Comparison of ENCODE assay signal across 11 cellular contexts in genomic region chr17:56909742-56910508, GRCh38. TPM values are rescaled to one million over a fixed set of nuclear protein-coding genes. Genes with fewer than 3 reads are reported as not detected.
DNase-seq lines count a peak whose midpoint lies in the region; ATAC-seq and TF ChIP-seq lines count a peak whose summit lies in the region.
"Had no signal": no experiment of that assay in that cellular context is flagged by ENCODE, and none has a peak within 500 bp of the region (broad histone marks: within the 10 kb centered on the region; RNA-seq: fewer than 3 reads in every experiment).

No MANE protein-coding gene starts in this region.

- POLR2A ChIA-PET in RWPE1 (lab: Yijun Ruan, JAX; ENCODE audit: low non-redundant PET), result interaction anchor here (0.6 kb wide), 2 partner anchors 26 to 315 kb away, joined by 4 read pairs; no protein-coding TSS in a partner anchor

- peak overlapping the region; percentile 97 for H3K4me2 ChIP-seq in DND-41 (ENCODE audit: insufficient read depth, low read length)
- H3K4me2 ChIP-seq in neural progenitor cell, result no peak overlapping the region

- no peak overlapping the region for H2AFZ ChIP-seq in DND-41 (ENCODE audit: low read depth, low read length)
- no peak overlapping the region for H2AFZ ChIP-seq in neural progenitor cell (replicated peaks)

- H3K4me1 Mint-ChIP-seq in neural progenitor cell, result peaks cover 6% of the 10 kb centered on the region

- no peak for TF ChIP-seq CTCF in DND-41 (IDR thresholded peaks at IDR 0.05; ENCODE audit: borderline replicate concordance, extremely low read depth, low read length, poor library complexity, severe bottlenecking)
- TF ChIP-seq CTCF in RWPE1 (conservative IDR thresholded peaks at IDR 0.05; ENCODE audit: low read depth), result no peak
- no peak for TF ChIP-seq CTCF in esophagus squamous epithelium (IDR thresholded peaks at IDR 0.05)
- no peak for TF ChIP-seq CTCF in neural progenitor cell (IDR thresholded peaks at IDR 0.05)

- peaks cover 50% of the 10 kb centered on the region for H3K36me3 ChIP-seq in DND-41 (ENCODE audit: insufficient read depth, low read length)
- peaks cover 15 to 43% (median 21%) of the 10 kb centered on the region in 3 donors for H3K36me3 ChIP-seq in esophagus squamous epithelium
- H3K36me3 ChIP-seq in rectal smooth muscle tissue (ENCODE audit: control insufficient read depth, insufficient read depth, low read length), result peaks cover 8% of the 10 kb centered on the region
- no peaks in the 10 kb centered on the region for H3K36me3 ChIP-seq in neural progenitor cell

- H3K79me2 ChIP-seq in DND-41 (ENCODE audit: insufficient read depth, low read length), result peaks cover 63% of the 10 kb centered on the region
- H3K79me2 ChIP-seq in neural progenitor cell (ENCODE audit: low read depth), result no peaks in the 10 kb centered on the region

- no peaks in the 10 kb centered on the region for H3K9me3 ChIP-seq in DND-41 (ENCODE audit: insufficient read depth, low read length, severe bottlenecking)
- H3K9me3 ChIP-seq in esophagus squamous epithelium, result no peaks in the 10 kb centered on the region
- no peaks in the 10 kb centered on the region for H3K9me3 ChIP-seq in neural progenitor cell (ENCODE audit: low read depth)

- peaks cover 5% of the 10 kb centered on the region for H3K27me3 Mint-ChIP-seq in neural progenitor cell (ENCODE audit: insufficient read depth, low read depth)

- H4K20me1 ChIP-seq in DND-41 (ENCODE audit: insufficient read depth, low read length) (peaks cover 17% of the 10 kb centered on the region; the same call in 1 of the 2 replicates), neural progenitor cell (ENCODE audit: low read depth) (no peaks in the 10 kb centered on the region)

- H3K27ac ChIP-seq in DND-41 (ENCODE audit: low read length), result no peak overlapping the region; the same call in 1 of the 2 replicates
- H3K27ac ChIP-seq in RWPE1, result peak overlapping the region; percentile 22
- peak overlapping the region; percentile 12 to 98 (median 78) for H3K27ac ChIP-seq in esophagus squamous epithelium
- no peak overlapping the region for H3K27ac ChIP-seq in rectal smooth muscle tissue (ENCODE audit: low read depth, low read length)
- no peak overlapping the region for H3K27ac ChIP-seq in neural progenitor cell

- DNase-seq in DND-41, result no peak
- no peak for DNase-seq in RWPE1 (ENCODE audit: low spot score)
- DNase-seq in esophagus squamous epithelium (lab: John Stamatoyannopoulos, UW), result no peak
- DNase-seq in neural progenitor cell (ENCODE audit: low spot score), result no peak
- no peak for DNase-seq in D341Med (ENCODE audit: low spot score)
- DNase-seq in NOMO-1 (lab: John Stamatoyannopoulos, UW; ENCODE audit: unreplicated experiment in 2 of 2), result no peak
- DNase-seq: activated CD4-positive, alpha-beta T cell treated with anti-CD3 and anti-CD28 coated beads for 4 hours; NCI-H526 treated with DMSO at 0.1 percent for 48 hours; stimulated activated CD4-positive, alpha-beta T cell treated with anti-CD3 and anti-CD28 coated beads, Interleukin-4, amount 100 ng/mL, for 24 hours had no signal

- H3K4me3 ChIP-seq in DND-41 (ENCODE audit: low read depth in 1 of 2, low read length in 2 of 2), result peak overlapping the region in 1 of 2 experiments; percentile 28; a peak in 2 of 4 replicates
- peak overlapping the region in 2 of 4 donors; percentile 16 to 40 for H3K4me3 ChIP-seq in esophagus squamous epithelium
- H3K4me3 ChIP-seq in rectal smooth muscle tissue (ENCODE audit: low read length), result peak overlapping the region; percentile 22
- H3K4me3 ChIP-seq in neural progenitor cell, result no peak overlapping the region

- peaks cover 11% of the 10 kb centered on the region for H3K36me3 Mint-ChIP-seq in neural progenitor cell

- H3K4me3 Mint-ChIP-seq in neural progenitor cell, result no peak overlapping the region

- H3K9ac ChIP-seq in DND-41 (ENCODE audit: low read depth, low read length) (peak overlapping the region; percentile 29; the same call in 1 of the 2 replicates), rectal smooth muscle tissue (ENCODE audit: low read length) (no peak overlapping the region), neural progenitor cell (no peak overlapping the region)

- TF ChIP-seq POLR2A in esophagus squamous epithelium (IDR thresholded peaks at IDR 0.05), result no peak

- intact Hi-C loops in esophagus squamous epithelium (cut with DNase I), result no loop called here

- CTCF ChIA-PET in RWPE1 (lab: Yijun Ruan, JAX), result interaction anchor here (0.6 to 0.7 kb wide), 3 partner anchors 16 to 194 kb away, joined by 3 read pairs; no protein-coding TSS in a partner anchor

- H3F3A ChIP-seq in neural progenitor cell (ENCODE audit: low read depth), result no peaks in the 10 kb centered on the region

- H3K27ac Mint-ChIP-seq in neural progenitor cell, result no peak overlapping the region

- peaks cover 48% of the 10 kb centered on the region for H3K4me1 ChIP-seq in DND-41 (ENCODE audit: insufficient read depth, low read length)
- peaks cover 25 to 68% (median 32%) of the 10 kb centered on the region in 3 donors for H3K4me1 ChIP-seq in esophagus squamous epithelium
- peaks cover 3% of the 10 kb centered on the region for H3K4me1 ChIP-seq in rectal smooth muscle tissue (ENCODE audit: control insufficient read depth, insufficient read depth, low read length)
- H3K4me1 ChIP-seq in neural progenitor cell, result peaks cover 3% of the 10 kb centered on the region

- WGBS in esophagus squamous epithelium, 2 donors, result 47 to 64% methylated on average over 6 of the region's 6 CpGs

- ATAC-seq in DND-41 (ENCODE audit: insufficient read depth, low read depth), result no peak
- no peak for ATAC-seq in HG02678 (IDR thresholded peaks at IDR 0.05; ENCODE audit: unreplicated experiment)

- H3K27me3 ChIP-seq in DND-41 (ENCODE audit: insufficient read depth, low read length, poor library complexity), result no peaks in the 10 kb centered on the region
- no peaks in the 10 kb centered on the region for H3K27me3 ChIP-seq in esophagus squamous epithelium
- no peaks in the 10 kb centered on the region for H3K27me3 ChIP-seq in rectal smooth muscle tissue (ENCODE audit: control insufficient read depth, insufficient read depth, low read length)
- H3K27me3 ChIP-seq in neural progenitor cell, result peaks cover 27% of the 10 kb centered on the region

- H3K9me3 Mint-ChIP-seq in neural progenitor cell, result no peaks in the 10 kb centered on the region

RNA-seq across cellular contexts. Expression of gene TRIM25, which starts 3.9 kb away (rescaled TPM):
- total RNA-seq in esophagus squamous epithelium (10 to 100 TPM; 25.4 to 38.6 (median 34.6) TPM), neural progenitor cell (ENCODE audit: low replicate concordance) (6.1 and 7.6 TPM in 2 replicates)

RNA-seq across cellular contexts. Expression of gene COIL, which starts 50.9 kb away (rescaled TPM):
- total RNA-seq in esophagus squamous epithelium, result 10 to 100 TPM; 10.8 to 13.2 (median 11.4) TPM
- 25.4 and 40.0 TPM in 2 replicates for total RNA-seq in neural progenitor cell (ENCODE audit: low replicate concordance)

Comparison
In these comparisons a context has a peak if more than half of its experiments do, and no peak if none do; other contexts are left out.
1. H3K27ac ChIP-seq: peak in RWPE1 (single experiment) and esophagus squamous epithelium (4 of 4); none in DND-41 (single experiment), rectal smooth muscle tissue (single experiment) and neural progenitor cell (single experiment).